Comparison of ENCODE assay signal across 10 cellular contexts in genomic region chr5:134124289-134125194, GRCh38. TPM values are rescaled to one million over a fixed set of nuclear protein-coding genes. Genes with fewer than 3 reads are reported as not detected.
A peak's percentile ranks its signal among the peaks of the same experiment; 100 is the strongest.
DNase-seq lines count a peak whose midpoint lies in the region; ATAC-seq and TF ChIP-seq lines count a peak whose summit lies in the region.
"Had no signal": no experiment of that assay in that cellular context is flagged by ENCODE, and none has a peak within 500 bp of the region (broad histone marks: within the 10 kb centered on the region; RNA-seq: fewer than 3 reads in every experiment).

No MANE protein-coding gene starts in this region.

- peaks cover 100% of the 10 kb centered on the region for H3K4me1 ChIP-seq in CD4-positive, alpha-beta memory T cell (ENCODE audit: insufficient read depth, low read length)
- H3K4me1 ChIP-seq in IMR-90 (ENCODE audit: control insufficient read depth, insufficient read depth, low read length) (peaks cover 14% of the 10 kb centered on the region), gastrocnemius medialis (peaks cover 16 to 17% of the 10 kb centered on the region in 2 donors), uterus (peaks cover 0 to 8% of the 10 kb centered on the region in 2 donors)
- H3K4me1 ChIP-seq in naive thymus-derived CD4-positive, alpha-beta T cell (ENCODE audit: control insufficient read depth in 2 of 2, insufficient read depth in 2 of 2, low read length in 2 of 2): peaks cover 53 to 100% of the 10 kb centered on the region in 2 donors

- peak overlapping the region; percentile 80 for H2AK5ac ChIP-seq in IMR-90 (ENCODE audit: low read depth, low read length)

- no peaks in the 10 kb centered on the region for H3K27me3 Mint-ChIP-seq in CD4-positive, alpha-beta memory T cell
- H3K27me3 Mint-ChIP-seq in naive thymus-derived CD4-positive, alpha-beta T cell: peaks cover 0 to 9% (median 0%) of the 10 kb centered on the region in 5 donors

- peak overlapping the region; percentile 79 for H2AK9ac ChIP-seq in IMR-90 (replicated peaks; ENCODE audit: low read depth, low read length, poor library complexity)

- peak overlapping the region; percentile 32 for H2BK5ac ChIP-seq in IMR-90 (ENCODE audit: low read depth, low read length, poor library complexity, severe bottlenecking)

- peak overlapping the region; percentile 14; the same call in 1 of the 3 replicates for H2BK15ac ChIP-seq in IMR-90 (ENCODE audit: low read depth, low read length)

- H3K27ac Mint-ChIP-seq in CD4-positive, alpha-beta memory T cell: peak overlapping the region; percentile 95 to 98 (median 96)
- H3K27ac Mint-ChIP-seq in naive thymus-derived CD4-positive, alpha-beta T cell: peak overlapping the region; percentile 55 to 99 (median 98)

- peak overlapping the region; percentile 53; the same call in 1 of the 2 replicates for H3K14ac ChIP-seq in IMR-90 (replicated peaks; ENCODE audit: low read depth, low read length)

- POLR2A ChIA-PET in CD4-positive, alpha-beta memory T cell (lab: Charles Lee; ENCODE audit: partially characterized antibody): interaction anchor here (0.9 to 22.2 kb wide), 10 partner anchors 47 to 102 kb away, joined by 3 to 192 read pairs (median 5); partner anchors contain the start of genes PPP2CA and SKP1
- POLR2A ChIA-PET in IMR-90 (lab: Charles Lee; ENCODE audit: unreplicated experiment): no interaction called here
- POLR2A ChIA-PET in naive thymus-derived CD4-positive, alpha-beta T cell (lab: Charles Lee): interaction anchor here (1.0 to 48.2 kb wide), 6 partner anchors 47 to 78 kb away, joined by 4 to 1333 read pairs (median 6); no protein-coding TSS in a partner anchor

- H3K4me2 ChIP-seq in IMR-90 (ENCODE audit: low read depth, low read length): no peak overlapping the region

- H4K5ac ChIP-seq in IMR-90 (ENCODE audit: low read depth, low read length): no peak overlapping the region

- no peaks in the 10 kb centered on the region for H3K27me3 ChIP-seq in CD4-positive, alpha-beta memory T cell (ENCODE audit: insufficient read depth, low read length)
- H3K27me3 ChIP-seq in IMR-90 (ENCODE audit: control insufficient read depth, insufficient read depth, low read length) (no peaks in the 10 kb centered on the region), gastrocnemius medialis (no peaks in the 10 kb centered on the region), uterus (no peaks in the 10 kb centered on the region)
- H3K27me3 ChIP-seq in naive thymus-derived CD4-positive, alpha-beta T cell (ENCODE audit: control insufficient read depth in 2 of 2, insufficient read depth in 2 of 2, low read length in 2 of 2): no peaks in the 10 kb centered on the region

- H3K23ac ChIP-seq in IMR-90 (ENCODE audit: low read depth, low read length): peak overlapping the region; percentile 67; the same call in 1 of the 2 replicates

- H3K4me3 Mint-ChIP-seq in CD4-positive, alpha-beta memory T cell: peak overlapping the region; percentile 86 to 99 (median 96)
- peak overlapping the region; percentile 93 to 100 (median 98) for H3K4me3 Mint-ChIP-seq in naive thymus-derived CD4-positive, alpha-beta T cell

- H3K36me3 Mint-ChIP-seq in CD4-positive, alpha-beta memory T cell: peaks cover 69 to 88% of the 10 kb centered on the region in 2 donors
- peaks cover 28 to 81% (median 64%) of the 10 kb centered on the region in 5 donors for H3K36me3 Mint-ChIP-seq in naive thymus-derived CD4-positive, alpha-beta T cell

- no peak overlapping the region for H3K18ac ChIP-seq in IMR-90 (ENCODE audit: low read depth, low read length)

- peak in 3 of 5 donors; percentile 54 to 81 (median 61) for DNase-seq in CD4-positive, alpha-beta memory T cell
- peak; percentile 69 for DNase-seq in IMR-90
- DNase-seq in astrocyte of the spinal cord (ENCODE audit: low read depth, low spot score): peak; percentile 75
- DNase-seq in naive thymus-derived CD4-positive, alpha-beta T cell: peak in 6 of 9 donors; percentile 55 to 82 (median 64)
- DNase-seq in gastrocnemius medialis: no peak
- DNase-seq in uterus: no peak
- no peak for DNase-seq in middle frontal gyrus (ENCODE audit: extremely low spot score, low spot score)
- DNase-seq: activated CD4-positive, CD25-positive, alpha-beta regulatory T cell; NCI-H2171 had no signal

- peak overlapping the region; percentile 39; the same call in 1 of the 2 replicates for H2BK120ac ChIP-seq in IMR-90 (ENCODE audit: low read depth, low read length)

- TF ChIP-seq RAD21 in IMR-90 (IDR thresholded peaks at IDR 0.05; ENCODE audit: low read length): no peak

- no peaks in the 10 kb centered on the region for H3K9me3 ChIP-seq in CD4-positive, alpha-beta memory T cell (ENCODE audit: control insufficient read depth in 1 of 2, low read length in 2 of 2)
- no peaks in the 10 kb centered on the region for H3K9me3 ChIP-seq in IMR-90 (ENCODE audit: control insufficient read depth, insufficient read depth, low read length)
- H3K9me3 ChIP-seq in naive thymus-derived CD4-positive, alpha-beta T cell (ENCODE audit: control insufficient read depth in 2 of 3, low read length in 3 of 3): no peaks in the 10 kb centered on the region
- H3K9me3 ChIP-seq in gastrocnemius medialis: no peaks in the 10 kb centered on the region
- no peaks in the 10 kb centered on the region for H3K9me3 ChIP-seq in uterus

- H3K9me3 Mint-ChIP-seq in CD4-positive, alpha-beta memory T cell: no peaks in the 10 kb centered on the region
- no peaks in the 10 kb centered on the region for H3K9me3 Mint-ChIP-seq in naive thymus-derived CD4-positive, alpha-beta T cell

- WGBS in IMR-90 (ENCODE audit: extremely low coverage in 2 of 2, insufficient read length in 1 of 2), 2 experiments: 100% methylated on average over 2 of the region's 10 CpGs; no CpG with 5 or more reads in 1 of the 2 experiments

- TF ChIP-seq CTCF in IMR-90 (conservative IDR thresholded peaks at IDR 0.05; ENCODE audit: low read depth, low read length) (no peak), astrocyte of the spinal cord (IDR thresholded peaks at IDR 0.05; ENCODE audit: low read depth, low read length) (no peak), gastrocnemius medialis (IDR thresholded peaks at IDR 0.05 in 4 of 5, conservative IDR thresholded peaks at IDR 0.05 in 1 of 5) (no peak), uterus (IDR thresholded peaks at IDR 0.05) (no peak)

- H2BK20ac ChIP-seq in IMR-90 (ENCODE audit: low read depth, low read length): peak overlapping the region; percentile 39; the same call in 1 of the 2 replicates

- in situ Hi-C loops in IMR-90 (cut with MboI; ENCODE audit: low sequenced_read_pairs): no loop called here
- in situ Hi-C loops in astrocyte of the spinal cord (cut with HindIII; ENCODE audit: low sequenced_read_pairs): no loop called here
- in situ Hi-C loops in gastrocnemius medialis (cut with MboI; ENCODE audit: low sequenced_read_pairs in 4 of 4): loop anchor here in 1 of 4 donors (25.0 kb wide), 1 partner anchor 87 kb away; no protein-coding TSS in a partner anchor

- H3K79me1 ChIP-seq in IMR-90 (ENCODE audit: low read depth in 1 of 2, low read length in 2 of 2): peaks cover 0 to 33% of the 10 kb centered on the region in 2 experiments; a peak in 3 of 4 replicates

- peak overlapping the region in 1 of 2 experiments; percentile 27; a peak in 1 of 4 replicates for H4K8ac ChIP-seq in IMR-90 (ENCODE audit: low read depth in 2 of 2, low read length in 2 of 2)

- peaks cover 24% of the 10 kb centered on the region for H4K20me1 ChIP-seq in IMR-90 (ENCODE audit: insufficient read depth, low read length)

- peak overlapping the region; percentile 58 for H2AFZ ChIP-seq in IMR-90 (replicated peaks; ENCODE audit: low read length, poor library complexity)

- CTCF ChIA-PET in CD4-positive, alpha-beta memory T cell (lab: Charles Lee; ENCODE audit: partially characterized antibody): interaction anchor here (1.1 to 11.1 kb wide), 3 partner anchors 52 to 82 kb away, joined by 4 to 113 read pairs (median 5); no protein-coding TSS in a partner anchor
- CTCF ChIA-PET in IMR-90 (lab: Yijun Ruan, JAX): interaction anchor here (0.8 to 1.6 kb wide), 3 partner anchors 16 to 85 kb away, joined by 4 read pairs; no protein-coding TSS in a partner anchor
- CTCF ChIA-PET in naive thymus-derived CD4-positive, alpha-beta T cell (lab: Charles Lee): interaction anchor here (1.8 to 28.5 kb wide), 4 partner anchors 7 to 82 kb away, joined by 16 to 394 read pairs (median 255); partner anchors contain the start of gene TCF7

- no peak overlapping the region for H3K9ac ChIP-seq in IMR-90 (ENCODE audit: low read depth, low read length)

- TF ChIP-seq POLR2A in IMR-90 (IDR thresholded peaks at IDR 0.05; ENCODE audit: low read depth, low read length) (0 out of 2 replicates have a peak, but pooled peaks have one; percentile 14), gastrocnemius medialis (IDR thresholded peaks at IDR 0.05) (no peak), uterus (IDR thresholded peaks at IDR 0.05) (no peak)

- peak overlapping the region; percentile 36 to 63 for H3K4me3 ChIP-seq in CD4-positive, alpha-beta memory T cell (ENCODE audit: low read length in 2 of 2)
- no peak overlapping the region for H3K4me3 ChIP-seq in IMR-90 (ENCODE audit: insufficient read depth, low read depth, low read length)
- H3K4me3 ChIP-seq in astrocyte of the spinal cord (ENCODE audit: low read depth, low read length): no peak overlapping the region
- H3K4me3 ChIP-seq in naive thymus-derived CD4-positive, alpha-beta T cell (ENCODE audit: low read length): peak overlapping the region; percentile 86
- no peak overlapping the region for H3K4me3 ChIP-seq in gastrocnemius medialis
- no peak overlapping the region for H3K4me3 ChIP-seq in uterus

- H3K27ac ChIP-seq in CD4-positive, alpha-beta memory T cell (ENCODE audit: low read depth, low read length): peak overlapping the region; percentile 97
- peak overlapping the region; percentile 25; the same call in 1 of the 2 replicates for H3K27ac ChIP-seq in IMR-90 (ENCODE audit: insufficient read depth, low read length)
- H3K27ac ChIP-seq in naive thymus-derived CD4-positive, alpha-beta T cell (ENCODE audit: low read depth, low read length): peak overlapping the region; percentile 97
- H3K27ac ChIP-seq in gastrocnemius medialis: peak overlapping the region in 2 of 4 donors; percentile 15
- peak overlapping the region in 1 of 2 donors; percentile 27 for H3K27ac ChIP-seq in uterus

- intact Hi-C loops in CD4-positive, alpha-beta memory T cell (cut with micrococcal nuclease): no loop called here
- intact Hi-C loops in IMR-90 (cut with micrococcal nuclease) (no loop called here), gastrocnemius medialis (cut with DNase I; ENCODE audit: low total_unique reads) (no loop called here), uterus (cut with DNase I; ENCODE audit: low total_unique reads) (no loop called here)
- intact Hi-C loops in naive thymus-derived CD4-positive, alpha-beta T cell (cut with micrococcal nuclease): loop anchor here in 1 of 2 donors (1.0 kb wide), 1 partner anchor 8 kb away; no protein-coding TSS in a partner anchor

- no TSS peak for BruUV-seq in IMR-90 (replicated peaks; lab: Mats Ljungman, UMichigan)

- H3K4me1 Mint-ChIP-seq in CD4-positive, alpha-beta memory T cell: peaks cover 45 to 99% (median 78%) of the 10 kb centered on the region in 4 donors
- H3K4me1 Mint-ChIP-seq in naive thymus-derived CD4-positive, alpha-beta T cell: peaks cover 38 to 92% (median 66%) of the 10 kb centered on the region in 7 donors

- peak overlapping the region; percentile 22; the same call in 1 of the 2 replicates for H4K91ac ChIP-seq in IMR-90 (ENCODE audit: insufficient read depth, low read depth, low read length)

- ATAC-seq in IMR-90 (ENCODE audit: low read depth) (peak; percentile 15), gastrocnemius medialis (no peak), HG03439 (IDR thresholded peaks at IDR 0.05; ENCODE audit: unreplicated experiment) (no peak)
- ATAC-seq in naive thymus-derived CD4-positive, alpha-beta T cell: peak; percentile 39

- peaks cover 31% of the 10 kb centered on the region for H3K9me1 ChIP-seq in IMR-90 (ENCODE audit: insufficient read depth, low read length)

- H3K36me3 ChIP-seq in CD4-positive, alpha-beta memory T cell (ENCODE audit: insufficient read depth, low read length): peaks cover 71% of the 10 kb centered on the region
- peaks cover 7% of the 10 kb centered on the region for H3K36me3 ChIP-seq in IMR-90 (ENCODE audit: control insufficient read depth, insufficient read depth, low read length)
- peaks cover 3 to 89% (median 53%) of the 10 kb centered on the region in 3 experiments for H3K36me3 ChIP-seq in naive thymus-derived CD4-positive, alpha-beta T cell (ENCODE audit: control insufficient read depth in 2 of 3, insufficient read depth in 3 of 3, low read length in 3 of 3)
- no peaks in the 10 kb centered on the region for H3K36me3 ChIP-seq in gastrocnemius medialis
- no peaks in the 10 kb centered on the region for H3K36me3 ChIP-seq in uterus

- no peak overlapping the region; the same call in 1 of the 2 replicates for H3K56ac ChIP-seq in IMR-90 (ENCODE audit: extremely low read depth, insufficient read depth, low read length)

- H3K4ac ChIP-seq in IMR-90 (ENCODE audit: low read depth, low read length): peak overlapping the region; percentile 53

- dilution Hi-C loops in IMR-90 (cut with HindIII; ENCODE audit: low sequenced_read_pairs, unreplicated experiment): no loop called here

RNA-seq across cellular contexts. Expression of gene TCF7, which starts 10.1 kb away (rescaled TPM):
- total RNA-seq in CD4-positive, alpha-beta memory T cell: 100 to 1,000 TPM; 770 to 841 TPM
- 100 to 1,000 TPM; 102 to 474 TPM for polyA plus RNA-seq in CD4-positive, alpha-beta memory T cell
- total RNA-seq in IMR-90 (2012; rRNA removed): 0.83 and 1.3 TPM in 2 replicates
- 3.4 and 3.8 TPM in 2 replicates for polyA plus RNA-seq in IMR-90 (2012; rRNA removed)
- polyA plus RNA-seq in IMR-90 (2012; cell fraction: cytosol; rRNA removed): 2.4 and 3.0 TPM in 2 replicates
- polyA plus RNA-seq in IMR-90 (2012; cell fraction: nucleus; rRNA removed; ENCODE audit: low replicate concordance): 4.0 and 4.2 TPM in 2 replicates
- 1,000 to 10,000 TPM in 2 of 5 experiments, 100 to 1,000 TPM in 3; 203 to 1,066 (median 643) TPM for total RNA-seq in naive thymus-derived CD4-positive, alpha-beta T cell
- polyA plus RNA-seq in naive thymus-derived CD4-positive, alpha-beta T cell: 100 to 1,000 TPM; 356 to 560 TPM
- total RNA-seq in gastrocnemius medialis: 1 to 10 TPM in 1 of 4 donors, under 1 TPM in 3; 0.25 to 2.1 (median 0.66) TPM
- total RNA-seq in uterus: 1 to 10 TPM in 3 of 4 donors, not detected in 1; 1.0 to 4.3 (median 2.4) TPM

RNA-seq across cellular contexts. Expression of gene SKP1, which starts 52.2 kb away (rescaled TPM):
- total RNA-seq in CD4-positive, alpha-beta memory T cell: 100 to 1,000 TPM; 234 to 246 TPM
- 1,000 to 10,000 TPM; 1,076 to 1,639 TPM for polyA plus RNA-seq in CD4-positive, alpha-beta memory T cell
- total RNA-seq in IMR-90 (2012; rRNA removed) (206 and 360 TPM in 2 replicates), gastrocnemius medialis (100 to 1,000 TPM; 318 to 499 (median 476) TPM), uterus (100 to 1,000 TPM; 198 to 343 (median 235) TPM)
- 512 and 618 TPM in 2 replicates for polyA plus RNA-seq in IMR-90 (2012; rRNA removed)
- polyA plus RNA-seq in IMR-90 (2012; cell fraction: cytosol; rRNA removed): 90.2 and 168 TPM in 2 replicates
- 18.3 and 186 TPM in 2 replicates for polyA plus RNA-seq in IMR-90 (2012; cell fraction: nucleus; rRNA removed; ENCODE audit: low replicate concordance)
- total RNA-seq in naive thymus-derived CD4-positive, alpha-beta T cell: 100 to 1,000 TPM; 224 to 287 (median 268) TPM
- 1,000 to 10,000 TPM; 1,257 to 1,361 TPM for polyA plus RNA-seq in naive thymus-derived CD4-positive, alpha-beta T cell

Comparison
In these comparisons a context has a peak if more than half of its experiments do, and no peak if none do; other contexts are left out.
1. DNase-seq: peak in CD4-positive, alpha-beta memory T cell (3 of 5), IMR-90 (single experiment), astrocyte of the spinal cord (single experiment) and naive thymus-derived CD4-positive, alpha-beta T cell (6 of 9); none in gastrocnemius medialis (0 of 2), uterus (0 of 2) and middle frontal gyrus (single experiment).
2. H3K4me3 ChIP-seq: peak in CD4-positive, alpha-beta memory T cell (2 of 2) and naive thymus-derived CD4-positive, alpha-beta T cell (single experiment); none in IMR-90 (single experiment), astrocyte of the spinal cord (single experiment), gastrocnemius medialis (0 of 4) and uterus (0 of 2).
3. ATAC-seq: peak in IMR-90 (single experiment) and naive thymus-derived CD4-positive, alpha-beta T cell (single experiment); none in gastrocnemius medialis (0 of 2) and HG03439 (single experiment).
4. RNA of gene TCF7, which starts 10.1 kb away (total RNA-seq): 770 to 841 TPM in CD4-positive, alpha-beta memory T cell and 203 to 1,066 TPM in naive thymus-derived CD4-positive, alpha-beta T cell; 1.0 to 4.3 TPM in uterus, 0.83 to 1.3 TPM in IMR-90 and 0.25 to 2.1 TPM in gastrocnemius medialis; every median in the first group is over 10 times any median in the second.